In the genomic region with DNA sequence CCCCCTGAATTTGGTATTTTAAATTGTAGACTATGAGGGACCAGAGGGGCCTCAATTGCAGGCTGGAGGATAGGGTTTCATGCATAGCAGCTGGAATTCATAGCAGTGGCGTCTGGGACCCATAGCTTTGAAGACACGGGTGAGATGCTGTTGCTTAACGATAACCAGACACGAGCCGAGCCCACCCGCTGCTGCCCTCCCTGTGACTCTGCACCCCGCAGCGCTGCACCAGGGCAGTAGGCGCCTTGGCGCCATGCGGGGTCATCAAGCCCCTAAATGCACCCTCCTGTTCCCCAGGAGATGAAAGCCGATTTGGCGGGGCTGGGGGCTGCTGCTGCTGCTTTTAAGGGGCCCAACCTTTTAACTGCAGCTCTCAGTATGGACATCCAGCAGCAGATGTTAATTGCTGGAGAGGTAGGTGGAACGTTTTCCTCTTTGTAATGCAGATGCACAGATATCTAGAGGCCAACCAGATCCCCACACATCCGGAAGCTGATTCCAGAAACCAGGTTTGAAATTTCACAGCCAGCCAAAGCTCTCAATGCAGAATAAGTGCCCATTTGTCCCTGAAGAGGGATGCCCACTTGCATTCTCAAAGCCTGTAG, we compare ENCODE assay signal across 23 cellular contexts.
DNase-seq lines count a peak whose midpoint lies in the region; ATAC-seq, FAIRE-seq and TF ChIP-seq lines count a peak whose summit lies in the region.
"Had no signal": no experiment of that assay in that cellular context is flagged by ENCODE, and none has a peak within 500 bp of the region (broad histone marks: within the 10 kb centered on the region; RNA-seq: fewer than 3 reads in every experiment).

No MANE protein-coding gene starts in this region.

- H3K79me1 ChIP-seq in trophoblast cell (ENCODE audit: low read length): no peaks in the 10 kb centered on the region

- no peak overlapping the region for H2BK120ac ChIP-seq in trophoblast cell (ENCODE audit: insufficient read depth, low read length, poor library complexity)

- no peak overlapping the region for H3K4me3 ChIP-seq in hepatocyte
- no peak overlapping the region for H3K4me3 ChIP-seq in trophoblast cell (ENCODE audit: low read depth, low read length)
- no peak overlapping the region for H3K4me3 ChIP-seq in small intestine (ENCODE audit: low read depth in 1 of 2, low read length in 2 of 2)
- H3K4me3 ChIP-seq: PC-9, stomach had no signal

- ATAC-seq in HG03097 (IDR thresholded peaks at IDR 0.05; ENCODE audit: low FRiP score, unreplicated experiment): no peak
- no peak for ATAC-seq in HG02623 (IDR thresholded peaks at IDR 0.05; ENCODE audit: unreplicated experiment)

- peak overlapping the region; percentile 42 for H2BK5ac ChIP-seq in trophoblast cell (ENCODE audit: low read depth, low read length, poor library complexity)

- no peak overlapping the region for H4K8ac ChIP-seq in trophoblast cell (ENCODE audit: low read depth, low read length)

- no peak overlapping the region for H4K12ac ChIP-seq in trophoblast cell (ENCODE audit: low read depth, low read length)

- no peak overlapping the region for H3K23ac ChIP-seq in trophoblast cell (ENCODE audit: low read length)

- 42% methylated on average over 15 of the region's 15 CpGs for WGBS in hepatocyte (ENCODE audit: low lambda C conversion rate, missing lambda C conversion rate)
- WGBS in trophoblast cell (ENCODE audit: extremely low coverage, insufficient coverage, insufficient read length): no CpG with 5 or more reads among the region's 15 CpGs
- WGBS in small intestine, 3 donors: 86 to 93% (median 91%) methylated on average over 15 of the region's 15 CpGs

- H3K18ac ChIP-seq in trophoblast cell (ENCODE audit: low read length): peak overlapping the region; percentile 29

- FAIRE-seq in small intestine (lab: Jason Lieb, UNC): no peak
- FAIRE-seq: bronchial epithelial cell, H54, islet of Langerhans had no signal

- H4K91ac ChIP-seq in trophoblast cell (ENCODE audit: low read depth, low read length): peak overlapping the region; percentile 19

- no peaks in the 10 kb centered on the region for H3K9me2 ChIP-seq in hepatocyte (replicated peaks; ENCODE audit: insufficient read depth)

- peak overlapping the region; percentile 90 for H3K27ac ChIP-seq in hepatocyte
- peak overlapping the region; percentile 21 for H3K27ac ChIP-seq in trophoblast cell (ENCODE audit: low read depth, low read length)
- H3K27ac ChIP-seq in small intestine (ENCODE audit: low read depth in 1 of 2, low read length in 1 of 2): no peak overlapping the region
- H3K27ac ChIP-seq: PC-9 had no signal

- peak; percentile 83 for DNase-seq in SK-N-DZ (ENCODE audit: low spot score)
- DNase-seq in hepatocyte (ENCODE audit: low spot score): peak; percentile 36
- no peak for DNase-seq in trophoblast cell
- DNase-seq in small intestine: no peak
- no peak for DNase-seq in midbrain (lab: John Stamatoyannopoulos, UW)
- DNase-seq: activated CD4-positive, alpha-beta T cell treated with anti-CD3 and anti-CD28 coated beads for 1 hour; CD8-positive, alpha-beta memory T cell; DMS79 treated with DMSO at 0.1 percent for 48 hours; effector CD4-positive, alpha-beta T cell; Kasumi-1; mesenchymal stem cell; NCI-H1105; NCI-H748 treated with DMSO at 0.1 percent for 48 hours; PC-9; stimulated activated CD4-positive, alpha-beta T cell treated with anti-CD3 and anti-CD28 coated beads, Interleukin-1b, Interleukin-23, amount 100 ng/mL, for 48 hours; stomach; T-helper 9 cell had no signal

- H3K36me3 ChIP-seq in ES-I3 (ENCODE audit: insufficient read depth, low read length): no peaks in the 10 kb centered on the region
- H3K36me3 ChIP-seq in hepatocyte (replicated peaks; ENCODE audit: insufficient read depth, low read depth): no peaks in the 10 kb centered on the region
- H3K36me3 ChIP-seq in trophoblast cell (ENCODE audit: control insufficient read depth in 1 of 2, insufficient read depth in 2 of 2, low read length in 2 of 2): no peaks in the 10 kb centered on the region
- H3K36me3 ChIP-seq in small intestine (ENCODE audit: control insufficient read depth in 2 of 2, insufficient read depth in 2 of 2, low read length in 2 of 2): no peaks in the 10 kb centered on the region
- H3K36me3 ChIP-seq: stomach had no signal

- no peaks in the 10 kb centered on the region; the same call in 1 of the 2 replicates for H3K9me3 ChIP-seq in ES-I3 (ENCODE audit: control insufficient read depth, insufficient read depth, low read length)
- H3K9me3 ChIP-seq in hepatocyte (ENCODE audit: low read depth): no peaks in the 10 kb centered on the region
- H3K9me3 ChIP-seq in trophoblast cell (ENCODE audit: insufficient read depth, low read depth, low read length): no peaks in the 10 kb centered on the region
- no peaks in the 10 kb centered on the region for H3K9me3 ChIP-seq in small intestine (ENCODE audit: control insufficient read depth, low read depth)
- H3K9me3 ChIP-seq: stomach had no signal

- H3K9ac ChIP-seq in ES-I3 (ENCODE audit: low read depth, low read length): peak overlapping the region; percentile 17; the same call in 1 of the 2 replicates
- H3K9ac ChIP-seq in trophoblast cell (ENCODE audit: low read length): no peak overlapping the region

- H3K79me2 ChIP-seq in hepatocyte (peaks cover 45% of the 10 kb centered on the region), trophoblast cell (ENCODE audit: control insufficient read depth, insufficient read depth, low read length, poor library complexity) (no peaks in the 10 kb centered on the region)

- TF ChIP-seq CTCF in hepatocyte (IDR thresholded peaks at IDR 0.05; ENCODE audit: poor library complexity): no peak

- H3K27me3 ChIP-seq in hepatocyte: no peaks in the 10 kb centered on the region
- no peaks in the 10 kb centered on the region for H3K27me3 ChIP-seq in trophoblast cell (ENCODE audit: insufficient read depth, low read length)
- no peaks in the 10 kb centered on the region for H3K27me3 ChIP-seq in small intestine (ENCODE audit: control insufficient read depth in 2 of 2, insufficient read depth in 2 of 2, low read length in 2 of 2)
- H3K27me3 ChIP-seq: stomach had no signal

- no peak overlapping the region for H3K4ac ChIP-seq in trophoblast cell (ENCODE audit: low read depth, low read length)

- H2AK5ac ChIP-seq in trophoblast cell (ENCODE audit: low read length): no peak overlapping the region

- peak overlapping the region; percentile 15 for H2BK12ac ChIP-seq in trophoblast cell (ENCODE audit: low read length)

- H3K4me1 ChIP-seq in ES-I3 (ENCODE audit: insufficient read depth, low read length) (peaks cover 20% of the 10 kb centered on the region), hepatocyte (ENCODE audit: insufficient read depth) (peaks cover 31% of the 10 kb centered on the region), trophoblast cell (ENCODE audit: control insufficient read depth in 1 of 2, insufficient read depth in 2 of 2, low read length in 2 of 2) (peaks cover 12 to 16% of the 10 kb centered on the region in 2 experiments), small intestine (ENCODE audit: control insufficient read depth in 2 of 2, insufficient read depth in 1 of 2, low read depth in 1 of 2, low read length in 1 of 2) (peaks cover 0 to 4% of the 10 kb centered on the region in 2 donors)

- no peak overlapping the region for H3K14ac ChIP-seq in trophoblast cell (ENCODE audit: low read length)

- no peaks in the 10 kb centered on the region for H4K20me1 ChIP-seq in hepatocyte (ENCODE audit: insufficient read depth, poor library complexity, severe bottlenecking)

- H2AFZ ChIP-seq in hepatocyte: no peak overlapping the region
- no peak overlapping the region for H2AFZ ChIP-seq in trophoblast cell (ENCODE audit: insufficient read depth, low read length, poor library complexity)
- H2AFZ ChIP-seq: PC-9 had no signal

- H3K4me2 ChIP-seq in hepatocyte (peak overlapping the region; percentile 64), trophoblast cell (ENCODE audit: low read length) (peak overlapping the region; percentile 30)
- H3K4me2 ChIP-seq: PC-9 had no signal

Comparison
In these comparisons a context has a peak if more than half of its experiments do, and no peak if none do; other contexts are left out.
1. DNase-seq: peak in SK-N-DZ (single experiment) and hepatocyte (single experiment); none in trophoblast cell (0 of 2), small intestine (single experiment) and midbrain (single experiment).
2. H3K27ac ChIP-seq: peak in hepatocyte (single experiment) and trophoblast cell (single experiment); none in small intestine (0 of 2).